ENCODE assay signal across 2 cellular contexts in genomic region chrX:82934980-82935379, GRCh38.
A peak's percentile ranks its signal among the peaks of the same experiment; 100 is the strongest.
TF ChIP-seq lines count a peak whose summit lies in the region.

No MANE protein-coding gene starts in this region.

TF ChIP-seq in HepG2, 621 proteins besides CTCF, POLR2A, EP300 and RAD21:
- TF ChIP-seq MAFK (conservative IDR thresholded peaks at IDR 0.05 in 1 of 2, IDR thresholded peaks at IDR 0.05 in 1 of 2; ENCODE audit: low read length in 2 of 2) (peak; percentile 62 to 94), AGO1 (IDR thresholded peaks at IDR 0.05; ENCODE audit: low read depth, low read length, poor library complexity, severe bottlenecking) (no peak), MAFF (IDR thresholded peaks at IDR 0.05; ENCODE audit: low read depth, low read length) (peak; percentile 89)

TF ChIP-seq in H1, 55 proteins besides CTCF, POLR2A, EP300 and RAD21:
- TF ChIP-seq, protein P1, sequence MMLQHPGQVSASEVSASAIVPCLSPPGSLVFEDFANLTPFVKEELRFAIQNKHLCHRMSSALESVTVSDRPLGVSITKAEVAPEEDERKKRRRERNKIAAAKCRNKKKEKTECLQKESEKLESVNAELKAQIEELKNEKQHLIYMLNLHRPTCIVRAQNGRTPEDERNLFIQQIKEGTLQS (IDR thresholded peaks at IDR 0.05; ENCODE audit: insufficient read depth, low read depth, low read length): no peak
- no peak for TF ChIP-seq CBX8 (IDR thresholded peaks at IDR 0.05; ENCODE audit: borderline replicate concordance, low read depth, low read length)
- peak; percentile 81 for TF ChIP-seq MAFK (IDR thresholded peaks at IDR 0.05; ENCODE audit: low read depth, low read length)
- no peak for TF ChIP-seq NANOG (IDR thresholded peaks at IDR 0.05; ENCODE audit: insufficient read depth, low read depth, low read length, poor library complexity, severe bottlenecking)
- TF ChIP-seq EGR1 (IDR thresholded peaks at IDR 0.05; ENCODE audit: borderline replicate concordance, low read depth, low read length): no peak
TF ChIP-seq in H1: peak in this region for 1.
